ENCODE assay signal across 20 cellular contexts in the genomic region with DNA sequence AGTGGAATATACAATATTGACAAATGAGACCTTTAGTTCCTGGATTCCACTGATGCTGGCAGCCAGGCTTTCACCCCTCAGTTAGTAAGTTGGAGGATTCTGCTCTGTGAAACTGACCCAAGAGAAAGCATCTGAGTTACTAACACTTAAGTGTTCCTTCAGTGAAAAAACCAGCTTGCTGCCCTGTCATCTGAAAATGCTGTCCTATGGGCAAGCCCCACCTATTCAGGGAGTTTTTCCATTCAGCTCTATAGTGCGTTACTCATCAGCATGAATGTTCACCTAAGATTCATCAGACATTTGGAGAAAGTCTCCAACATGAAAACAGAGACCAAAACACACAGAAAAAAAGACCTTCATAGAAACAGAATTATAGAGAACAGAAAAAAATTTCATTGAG. TPM values are rescaled to one million over a fixed set of nuclear protein-coding genes. Genes with fewer than 3 reads are reported as not detected.
DNase-seq lines count a peak whose midpoint lies in the region; ATAC-seq, FAIRE-seq and TF ChIP-seq lines count a peak whose summit lies in the region.
"Had no signal": no experiment of that assay in that cellular context is flagged by ENCODE, and none has a peak within 500 bp of the region (broad histone marks: within the 10 kb centered on the region; RNA-seq: fewer than 3 reads in every experiment).

No MANE protein-coding gene starts in this region.

- H3K9me3 Mint-ChIP-seq in MCF 10A (ENCODE audit: unreplicated experiment) = no peaks in the 10 kb centered on the region
- H3K9me3 Mint-ChIP-seq: CD4-positive, alpha-beta T cell had no signal

- WGBS in mammary epithelial cell (ENCODE audit: low coverage, missing lambda C conversion rate) = 100% methylated on average over 1 of the region's 1 CpG
- WGBS in sigmoid colon, 2 donors = 97 to 98% methylated on average over 1 of the region's 1 CpG

- no peak overlapping the region for H3K27ac ChIP-seq in mammary epithelial cell (ENCODE audit: insufficient read depth, low read depth, low read length)
- H3K27ac ChIP-seq in sigmoid colon = no peak overlapping the region

- peaks cover 4% of the 10 kb centered on the region for H3K4me1 ChIP-seq in mammary epithelial cell (ENCODE audit: insufficient read depth, low read length)
- peaks cover 0 to 11% (median 0%) of the 10 kb centered on the region in 4 donors for H3K4me1 ChIP-seq in sigmoid colon
- H3K4me1 ChIP-seq: HAP-1 had no signal

- CTCF ChIA-PET in mammary epithelial cell (lab: Charles Lee; ENCODE audit: low non-redundant PET) = no interaction called here
- CTCF ChIA-PET in MCF 10A (lab: Yijun Ruan, JAX) = interaction anchor here (0.7 kb wide), 1 partner anchor 176 kb away, joined by 3 read pairs; no protein-coding TSS in a partner anchor

- no peaks in the 10 kb centered on the region for H3K79me2 ChIP-seq in mammary epithelial cell (ENCODE audit: insufficient read depth, low read length)

- H3K9me3 ChIP-seq in mammary epithelial cell (replicated peaks; ENCODE audit: insufficient read depth, low read length) = no peaks in the 10 kb centered on the region
- no peaks in the 10 kb centered on the region for H3K9me3 ChIP-seq in sigmoid colon
- H3K9me3 ChIP-seq: HAP-1 had no signal

- H3K27ac Mint-ChIP-seq in MCF 10A (ENCODE audit: low read depth, unreplicated experiment) = no peak overlapping the region
- H3K27ac Mint-ChIP-seq: B cell; CD4-positive, alpha-beta T cell had no signal

- no TSS peak for BruUV-seq in mammary epithelial cell (replicated peaks; lab: Mats Ljungman, UMichigan)
- no TSS peak for BruUV-seq in MCF 10A (replicated peaks; lab: Mats Ljungman, UMichigan)

- no peak for FAIRE-seq in bronchial epithelial cell (lab: Jason Lieb, UNC)
- FAIRE-seq: GM12892, GM19239, H1, HepG2, HTR-8/SVneo had no signal

- no peak overlapping the region for H3K4me2 ChIP-seq in mammary epithelial cell (ENCODE audit: insufficient read depth, low read depth, low read length)

- dilution Hi-C loops in mammary epithelial cell (cut with HindIII; ENCODE audit: low sequenced_read_pairs) = no loop called here

- in situ Hi-C loops in mammary epithelial cell (cut with MboI; ENCODE audit: low sequenced_read_pairs in 2 of 2) = no loop called here

- TF ChIP-seq CTCF in mammary epithelial cell (conservative IDR thresholded peaks at IDR 0.05 in 1 of 2, IDR thresholded peaks at IDR 0.05 in 1 of 2; ENCODE audit: extremely low read depth in 1 of 2, insufficient read depth in 1 of 2, low read depth in 1 of 2, low read length in 2 of 2) (no peak), MCF 10A (IDR thresholded peaks at IDR 0.05; ENCODE audit: unreplicated experiment) (no peak), bronchial epithelial cell (IDR thresholded peaks at IDR 0.05; ENCODE audit: insufficient read depth, low read length, severe bottlenecking) (no peak), sigmoid colon (IDR thresholded peaks at IDR 0.05) (no peak)

- POLR2A ChIA-PET in MCF 10A (lab: Yijun Ruan, JAX) = no interaction called here

- ATAC-seq in HG02840 (IDR thresholded peaks at IDR 0.05; ENCODE audit: low FRiP score, unreplicated experiment) = no peak
- ATAC-seq: HepG2 had no signal

- H3K4me3 ChIP-seq in mammary epithelial cell (replicated peaks in 1 of 3; ENCODE audit: insufficient read depth in 1 of 3, low read depth in 2 of 3, low read length in 3 of 3) (no peak overlapping the region), bronchial epithelial cell (ENCODE audit: low read depth, low read length) (no peak overlapping the region), sigmoid colon (no peak overlapping the region)
- H3K4me3 ChIP-seq: HAP-1 had no signal

- H3K4me1 Mint-ChIP-seq in MCF 10A (ENCODE audit: insufficient read depth, unreplicated experiment) = no peaks in the 10 kb centered on the region
- H3K4me1 Mint-ChIP-seq: B cell had no signal

- TF ChIP-seq EP300 in sigmoid colon (IDR thresholded peaks at IDR 0.05) = no peak

- H3K27me3 ChIP-seq in mammary epithelial cell (ENCODE audit: insufficient read depth, low read length) (no peaks in the 10 kb centered on the region), bronchial epithelial cell (ENCODE audit: control insufficient read depth, insufficient read depth, low read length) (no peaks in the 10 kb centered on the region), sigmoid colon (no peaks in the 10 kb centered on the region)

- DNase-seq in mammary epithelial cell (peak; percentile 46), MCF 10A (ENCODE audit: unreplicated experiment) (no peak), bronchial epithelial cell (ENCODE audit: low read depth) (peak; percentile 57), iris pigment epithelial cell (ENCODE audit: low read depth) (peak; percentile 9), SKM-1 (lab: John Stamatoyannopoulos, UW; ENCODE audit: unreplicated experiment) (no peak), sigmoid colon (no peak)
- DNase-seq: ACHN; C1 segment of cervical spinal cord; CD4-positive, alpha-beta T cell; DMS79 treated with DMSO at 0.1 percent for 48 hours; EL; GDM1 had no signal

- no peak for TF ChIP-seq POLR2A in sigmoid colon (IDR thresholded peaks at IDR 0.05)

- H3K9ac ChIP-seq in mammary epithelial cell (ENCODE audit: insufficient read depth, low read length) = no peak overlapping the region

- no peak overlapping the region for H3K4me3 Mint-ChIP-seq in MCF 10A (ENCODE audit: unreplicated experiment)
- H3K4me3 Mint-ChIP-seq: B cell; CD4-positive, alpha-beta T cell had no signal

- H3K36me3 ChIP-seq in mammary epithelial cell (ENCODE audit: insufficient read depth, low read length) (peaks cover 3% of the 10 kb centered on the region), bronchial epithelial cell (ENCODE audit: control insufficient read depth, insufficient read depth, low read length) (peaks cover 2% of the 10 kb centered on the region), sigmoid colon (peaks cover 0 to 28% (median 3%) of the 10 kb centered on the region in 4 donors)

- intact Hi-C loops in mammary epithelial cell (cut with micrococcal nuclease) (no loop called here), MCF 10A (cut with micrococcal nuclease) (no loop called here), sigmoid colon (cut with DNase I) (no loop called here)

- H4K20me1 ChIP-seq in mammary epithelial cell (ENCODE audit: insufficient read depth, low read length) = no peaks in the 10 kb centered on the region

- H3K27me3 Mint-ChIP-seq in MCF 10A (ENCODE audit: insufficient read depth, unreplicated experiment) = no peaks in the 10 kb centered on the region
- H3K27me3 Mint-ChIP-seq: B cell; CD4-positive, alpha-beta T cell had no signal

- peaks cover 29% of the 10 kb centered on the region for H3K36me3 Mint-ChIP-seq in MCF 10A (ENCODE audit: insufficient read depth, unreplicated experiment)

- H2AFZ ChIP-seq in mammary epithelial cell (ENCODE audit: low read depth, low read length) = no peak overlapping the region

RNA-seq across cellular contexts. Expression of a gene that starts 37.9 kb away (rescaled TPM):
- 10 to 100 TPM; 22.4 to 23.0 TPM for total RNA-seq in mammary epithelial cell
- polyA plus RNA-seq in mammary epithelial cell = 11.4 TPM
- 1.7 TPM for polyA minus RNA-seq in mammary epithelial cell
- total RNA-seq in MCF 10A (2022) = 27.8 and 31.6 TPM in 2 replicates
- 41.9 and 52.4 TPM in 2 replicates for total RNA-seq in bronchial epithelial cell
- total RNA-seq in sigmoid colon = 10 to 100 TPM; 25.8 to 39.3 (median 29.0) TPM
- 10 to 100 TPM; 21.2 to 29.6 (median 23.4) TPM for polyA plus RNA-seq in sigmoid colon

Comparison
In these comparisons a context has a peak if more than half of its experiments do, and no peak if none do; other contexts are left out.
1. DNase-seq: peak in mammary epithelial cell (single experiment), bronchial epithelial cell (single experiment) and iris pigment epithelial cell (single experiment); none in MCF 10A (single experiment), SKM-1 (single experiment) and sigmoid colon (single experiment).